In the genomic region with DNA sequence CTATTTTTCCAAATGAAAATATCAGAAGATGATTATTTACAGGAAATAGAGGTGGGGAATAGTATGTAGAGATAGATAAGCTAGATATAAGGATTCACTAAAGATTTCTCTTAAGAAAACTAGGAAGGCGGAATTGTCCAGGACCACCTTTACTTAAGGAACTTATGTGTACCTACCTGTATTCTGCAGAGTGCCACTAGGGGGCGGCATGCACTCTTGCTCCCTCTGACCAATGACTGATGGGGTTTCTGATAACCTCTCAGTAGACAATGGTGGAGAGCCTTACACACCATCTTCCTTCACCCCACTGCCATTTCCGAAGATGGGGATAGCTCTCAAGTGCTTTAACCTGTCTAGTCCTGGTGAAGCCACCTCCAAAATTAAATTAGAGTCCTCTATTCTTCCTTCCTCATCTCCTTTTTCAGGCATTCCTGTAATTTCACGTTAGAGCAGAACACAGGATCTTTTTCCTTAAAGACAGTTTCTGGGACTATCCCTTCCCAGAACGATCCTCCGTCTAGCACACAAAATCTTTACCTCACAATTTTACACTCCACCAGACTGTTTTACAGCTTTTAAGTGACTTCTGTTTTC, we compare ENCODE assay signal across 8 cellular contexts.
A peak's percentile ranks its signal among the peaks of the same experiment; 100 is the strongest.
DNase-seq lines count a peak whose midpoint lies in the region; ATAC-seq and TF ChIP-seq lines count a peak whose summit lies in the region.

No MANE protein-coding gene starts in this region.

- peak; percentile 34 for DNase-seq in activated CD4-positive, CD25-positive, alpha-beta regulatory T cell treated with anti-CD3 and anti-CD28 coated beads, Interleukin-2, amount 50 U/mL, for 72 hours
- DNase-seq in activated CD4-positive, CD25-positive, alpha-beta regulatory T cell (lab: John Stamatoyannopoulos, UW) = no peak
- DNase-seq in HuH-7.5 (ENCODE audit: low spot score) (peak; percentile 11), WERI-Rb-1 (peak; percentile 72), germinal center (ENCODE audit: low spot score) (peak; percentile 34), gastrocnemius medialis (peak in 1 of 2 donors; percentile 15), SW 1271 (lab: John Stamatoyannopoulos, UW) (no peak)

- no peak overlapping the region for H3K27ac ChIP-seq in WERI-Rb-1
- H3K27ac ChIP-seq in gastrocnemius medialis = no peak overlapping the region

- H3K36me3 ChIP-seq in WERI-Rb-1 = no peaks in the 10 kb centered on the region
- H3K36me3 ChIP-seq in gastrocnemius medialis = no peaks in the 10 kb centered on the region

- TF ChIP-seq CTCF in WERI-Rb-1 (IDR thresholded peaks at IDR 0.05; ENCODE audit: low read depth, low read length) = peak; percentile 78
- peak in 3 of 5 experiments; percentile 13 to 44 (median 22) for TF ChIP-seq CTCF in gastrocnemius medialis (IDR thresholded peaks at IDR 0.05 in 4 of 5, conservative IDR thresholded peaks at IDR 0.05 in 1 of 5)

- H3K4me1 ChIP-seq in gastrocnemius medialis = no peaks in the 10 kb centered on the region

- in situ Hi-C loops in gastrocnemius medialis (cut with MboI; ENCODE audit: low sequenced_read_pairs in 4 of 4) = no loop called here

- intact Hi-C loops in gastrocnemius medialis (cut with DNase I; ENCODE audit: low total_unique reads) = no loop called here

- no peak for TF ChIP-seq POLR2A in gastrocnemius medialis (IDR thresholded peaks at IDR 0.05)

- peak; percentile 61 for ATAC-seq in GM21717 (IDR thresholded peaks at IDR 0.05; ENCODE audit: unreplicated experiment)
- no peak for ATAC-seq in gastrocnemius medialis

- H3K4me3 ChIP-seq in WERI-Rb-1 (ENCODE audit: low read depth, low read length) (no peak overlapping the region), gastrocnemius medialis (no peak overlapping the region)

- H3K27me3 ChIP-seq in WERI-Rb-1 (ENCODE audit: insufficient read depth, low read depth, severe bottlenecking) = no peaks in the 10 kb centered on the region
- H3K27me3 ChIP-seq in gastrocnemius medialis = no peaks in the 10 kb centered on the region

- no peaks in the 10 kb centered on the region for H3K9me3 ChIP-seq in WERI-Rb-1 (ENCODE audit: severe bottlenecking)
- no peaks in the 10 kb centered on the region for H3K9me3 ChIP-seq in gastrocnemius medialis

Comparison
In these comparisons a context has a peak if more than half of its experiments do, and no peak if none do; other contexts are left out.
1. DNase-seq: peak in activated CD4-positive, CD25-positive, alpha-beta regulatory T cell treated with anti-CD3 and anti-CD28 coated beads, Interleukin-2, amount 50 U/mL, for 72 hours (single experiment), HuH-7.5 (single experiment), WERI-Rb-1 (single experiment) and germinal center (single experiment); none in activated CD4-positive, CD25-positive, alpha-beta regulatory T cell (0 of 4) and SW 1271 (0 of 2).